In the genomic region with DNA sequence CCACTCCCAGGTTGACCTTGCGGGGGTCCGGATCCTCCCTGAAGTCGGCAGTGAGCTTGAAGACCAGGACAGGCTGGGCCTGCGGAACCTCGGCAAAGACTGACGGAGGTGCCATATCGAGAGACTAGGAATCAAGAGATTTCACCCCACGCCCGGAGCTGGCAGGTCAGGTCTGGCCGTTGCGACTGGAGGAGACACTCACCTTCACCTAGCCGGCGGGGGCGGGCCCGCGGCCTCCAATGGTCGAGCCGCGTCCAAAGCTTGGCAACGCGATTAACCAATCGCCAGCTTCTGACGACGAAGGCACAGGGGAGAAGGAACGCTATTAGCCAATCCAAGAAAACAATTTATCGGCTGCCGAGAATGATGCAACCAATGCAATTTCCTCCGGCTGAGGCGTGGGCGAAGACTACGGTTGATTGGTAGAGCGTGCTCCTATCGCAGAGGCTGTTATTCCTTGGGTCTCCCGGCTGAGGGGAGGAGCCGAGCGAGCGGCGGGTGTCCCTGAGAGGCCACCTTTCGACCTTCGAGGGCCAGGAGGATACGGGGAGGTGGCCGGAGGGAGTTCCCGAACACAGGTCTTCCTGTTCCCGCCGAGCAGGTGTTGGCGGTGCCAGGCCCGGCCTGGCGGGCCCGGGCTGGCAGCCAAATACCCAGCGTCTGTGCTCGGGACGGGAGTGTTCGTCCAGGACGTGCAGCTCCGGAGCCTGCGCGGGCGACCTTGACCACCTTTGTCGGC, we compare ENCODE assay signal across 1 cellular context.
TF ChIP-seq lines count a peak whose summit lies in the region.

TSS of gene GOT1 (minus strand) at position 174 of the 739 bp plus-strand sequence. CDS start at position 115, 59 bp downstream.

TF ChIP-seq in K562, 482 proteins besides CTCF, POLR2A, EP300 and RAD21 (continued from another document and continues in another):
- peak in 1 of 2 experiments; percentile 1 for TF ChIP-seq AFF1 (IDR thresholded peaks at IDR 0.05; ENCODE audit: low read depth in 1 of 2, partially characterized antibody in 2 of 2)
- TF ChIP-seq ATF1 (CRISPR knock-in tag; IDR thresholded peaks at IDR 0.05): no peak
- TF ChIP-seq ATF1 (tag; IDR thresholded peaks at IDR 0.05): peak; percentile 95
- peak; percentile 82 for TF ChIP-seq MYBL2 (IDR thresholded peaks at IDR 0.05; ENCODE audit: low read depth)
- no peak for TF ChIP-seq MYBL2 (CRISPR knock-in tag; IDR thresholded peaks at IDR 0.05; ENCODE audit: borderline replicate concordance)
- TF ChIP-seq SMAD3 (CRISPR knock-in tag; conservative IDR thresholded peaks at IDR 0.05): no peak
- no peak for TF ChIP-seq HMG20A (CRISPR knock-in tag; conservative IDR thresholded peaks at IDR 0.05)
- TF ChIP-seq ZNF316 (IDR thresholded peaks at IDR 0.05): peak; percentile 88
- TF ChIP-seq SMARCA4 (IDR thresholded peaks at IDR 0.05): no peak
- TF ChIP-seq, protein P1, sequence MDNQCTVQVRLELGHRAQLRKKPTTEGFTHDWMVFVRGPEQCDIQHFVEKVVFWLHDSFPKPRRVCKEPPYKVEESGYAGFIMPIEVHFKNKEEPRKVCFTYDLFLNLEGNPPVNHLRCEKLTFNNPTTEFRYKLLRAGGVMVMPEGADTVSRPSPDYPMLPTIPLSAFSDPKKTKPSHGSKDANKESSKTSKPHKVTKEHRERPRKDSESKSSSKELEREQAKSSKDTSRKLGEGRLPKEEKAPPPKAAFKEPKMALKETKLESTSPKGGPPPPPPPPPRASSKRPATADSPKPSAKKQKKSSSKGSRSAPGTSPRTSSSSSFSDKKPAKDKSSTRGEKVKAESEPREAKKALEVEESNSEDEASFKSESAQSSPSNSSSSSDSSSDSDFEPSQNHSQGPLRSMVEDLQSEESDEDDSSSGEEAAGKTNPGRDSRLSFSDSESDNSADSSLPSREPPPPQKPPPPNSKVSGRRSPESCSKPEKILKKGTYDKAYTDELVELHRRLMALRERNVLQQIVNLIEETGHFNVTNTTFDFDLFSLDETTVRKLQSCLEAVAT (IDR thresholded peaks at IDR 0.05): 0 out of 4 replicates have a peak, but pooled peaks of 1 of the 2 experiments have one; percentile 18
- no peak for TF ChIP-seq ZNF764 (CRISPR knock-in tag; IDR thresholded peaks at IDR 0.05; ENCODE audit: low read depth)
- peak; percentile 84; the same call in 1 of the 2 replicates for TF ChIP-seq GTF2E2 (tag; IDR thresholded peaks at IDR 0.05)
- TF ChIP-seq CHCHD3 (CRISPR knock-in tag; IDR thresholded peaks at IDR 0.05): no peak
- TF ChIP-seq YBX1 (IDR thresholded peaks at IDR 0.05): no peak
- TF ChIP-seq TAF7 (tag; IDR thresholded peaks at IDR 0.05): peak; percentile 92
- peak; percentile 98 for TF ChIP-seq ESRRA (IDR thresholded peaks at IDR 0.05; ENCODE audit: borderline replicate concordance, low read depth)
- no peak for TF ChIP-seq SIRT6 (IDR thresholded peaks at IDR 0.05; ENCODE audit: low read depth, low read length)
- TF ChIP-seq, protein P2, sequence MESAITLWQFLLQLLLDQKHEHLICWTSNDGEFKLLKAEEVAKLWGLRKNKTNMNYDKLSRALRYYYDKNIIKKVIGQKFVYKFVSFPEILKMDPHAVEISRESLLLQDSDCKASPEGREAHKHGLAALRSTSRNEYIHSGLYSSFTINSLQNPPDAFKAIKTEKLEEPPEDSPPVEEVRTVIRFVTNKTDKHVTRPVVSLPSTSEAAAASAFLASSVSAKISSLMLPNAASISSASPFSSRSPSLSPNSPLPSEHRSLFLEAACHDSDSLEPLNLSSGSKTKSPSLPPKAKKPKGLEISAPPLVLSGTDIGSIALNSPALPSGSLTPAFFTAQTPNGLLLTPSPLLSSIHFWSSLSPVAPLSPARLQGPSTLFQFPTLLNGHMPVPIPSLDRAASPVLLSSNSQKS (CRISPR knock-in tag; IDR thresholded peaks at IDR 0.05): no peak
- TF ChIP-seq ETS1 (conservative IDR thresholded peaks at IDR 0.05; ENCODE audit: control insufficient read depth, low read depth, low read length): no peak
- peak; percentile 99 for TF ChIP-seq RBFOX2 (IDR thresholded peaks at IDR 0.05; ENCODE audit: low read depth, low read length)
- no peak for TF ChIP-seq ZNF408 (CRISPR knock-in tag; IDR thresholded peaks at IDR 0.05; ENCODE audit: low read depth)
- TF ChIP-seq GABPA (tag; conservative IDR thresholded peaks at IDR 0.05; ENCODE audit: low read depth): 0 out of 2 replicates have a peak, but pooled peaks have one; percentile 35
- peak; percentile 70 for TF ChIP-seq SP2 (IDR thresholded peaks at IDR 0.05; ENCODE audit: extremely low read depth, low read depth, low read length, poor library complexity, severe bottlenecking)
- TF ChIP-seq ZBTB12 (CRISPR knock-in tag; IDR thresholded peaks at IDR 0.05): 0 out of 2 replicates have a peak, but pooled peaks have one; percentile 59
- peak in 2 of 3 experiments; percentile 19 to 21 for TF ChIP-seq YY1 (IDR thresholded peaks at IDR 0.05; ENCODE audit: borderline replicate concordance in 1 of 3, control insufficient read depth in 1 of 3, extremely low read depth in 1 of 3, insufficient read depth in 3 of 3, insufficient read length in 1 of 3, insufficient replicate concordance in 2 of 3, low read depth in 1 of 3, low read length in 2 of 3)
- no peak for TF ChIP-seq ETV1 (tag; conservative IDR thresholded peaks at IDR 0.05; ENCODE audit: low read depth)
- no peak for TF ChIP-seq ZNF79 (CRISPR knock-in tag; IDR thresholded peaks at IDR 0.05; ENCODE audit: low read depth)
- TF ChIP-seq ETV6 (IDR thresholded peaks at IDR 0.05; ENCODE audit: borderline replicate concordance in 1 of 2, low read depth in 2 of 2, low read length in 1 of 2): no peak
- TF ChIP-seq ETV6 (CRISPR knock-in tag; IDR thresholded peaks at IDR 0.05; ENCODE audit: borderline replicate concordance): no peak
- TF ChIP-seq, protein P3, sequence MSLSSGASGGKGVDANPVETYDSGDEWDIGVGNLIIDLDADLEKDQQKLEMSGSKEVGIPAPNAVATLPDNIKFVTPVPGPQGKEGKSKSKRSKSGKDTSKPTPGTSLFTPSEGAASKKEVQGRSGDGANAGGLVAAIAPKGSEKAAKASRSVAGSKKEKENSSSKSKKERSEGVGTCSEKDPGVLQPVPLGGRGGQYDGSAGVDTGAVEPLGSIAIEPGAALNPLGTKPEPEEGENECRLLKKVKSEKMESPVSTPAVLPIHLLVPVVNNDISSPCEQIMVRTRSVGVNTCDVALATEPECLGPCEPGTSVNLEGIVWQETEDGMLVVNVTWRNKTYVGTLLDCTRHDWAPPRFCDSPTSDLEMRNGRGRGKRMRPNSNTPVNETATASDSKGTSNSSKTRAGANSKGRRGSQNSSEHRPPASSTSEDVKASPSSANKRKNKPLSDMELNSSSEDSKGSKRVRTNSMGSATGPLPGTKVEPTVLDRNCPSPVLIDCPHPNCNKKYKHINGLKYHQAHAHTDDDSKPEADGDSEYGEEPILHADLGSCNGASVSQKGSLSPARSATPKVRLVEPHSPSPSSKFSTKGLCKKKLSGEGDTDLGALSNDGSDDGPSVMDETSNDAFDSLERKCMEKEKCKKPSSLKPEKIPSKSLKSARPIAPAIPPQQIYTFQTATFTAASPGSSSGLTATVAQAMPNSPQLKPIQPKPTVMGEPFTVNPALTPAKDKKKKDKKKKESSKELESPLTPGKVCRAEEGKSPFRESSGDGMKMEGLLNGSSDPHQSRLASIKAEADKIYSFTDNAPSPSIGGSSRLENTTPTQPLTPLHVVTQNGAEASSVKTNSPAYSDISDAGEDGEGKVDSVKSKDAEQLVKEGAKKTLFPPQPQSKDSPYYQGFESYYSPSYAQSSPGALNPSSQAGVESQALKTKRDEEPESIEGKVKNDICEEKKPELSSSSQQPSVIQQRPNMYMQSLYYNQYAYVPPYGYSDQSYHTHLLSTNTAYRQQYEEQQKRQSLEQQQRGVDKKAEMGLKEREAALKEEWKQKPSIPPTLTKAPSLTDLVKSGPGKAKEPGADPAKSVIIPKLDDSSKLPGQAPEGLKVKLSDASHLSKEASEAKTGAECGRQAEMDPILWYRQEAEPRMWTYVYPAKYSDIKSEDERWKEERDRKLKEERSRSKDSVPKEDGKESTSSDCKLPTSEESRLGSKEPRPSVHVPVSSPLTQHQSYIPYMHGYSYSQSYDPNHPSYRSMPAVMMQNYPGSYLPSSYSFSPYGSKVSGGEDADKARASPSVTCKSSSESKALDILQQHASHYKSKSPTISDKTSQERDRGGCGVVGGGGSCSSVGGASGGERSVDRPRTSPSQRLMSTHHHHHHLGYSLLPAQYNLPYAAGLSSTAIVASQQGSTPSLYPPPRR (CRISPR knock-in tag; IDR thresholded peaks at IDR 0.05; ENCODE audit: borderline replicate concordance): no peak
- peak; percentile 97 for TF ChIP-seq MBD2 (IDR thresholded peaks at IDR 0.05; ENCODE audit: borderline replicate concordance, low read depth)
- TF ChIP-seq L3MBTL2 (IDR thresholded peaks at IDR 0.05): peak; percentile 84; the same call in 1 of the 2 replicates
- peak; percentile 81 for TF ChIP-seq MYC (IDR thresholded peaks at IDR 0.05; ENCODE audit: low read depth, low read length)
- TF ChIP-seq MYC (CRISPR knock-in tag; IDR thresholded peaks at IDR 0.05; ENCODE audit: borderline replicate concordance, low read depth): no peak
- TF ChIP-seq, protein P4, sequence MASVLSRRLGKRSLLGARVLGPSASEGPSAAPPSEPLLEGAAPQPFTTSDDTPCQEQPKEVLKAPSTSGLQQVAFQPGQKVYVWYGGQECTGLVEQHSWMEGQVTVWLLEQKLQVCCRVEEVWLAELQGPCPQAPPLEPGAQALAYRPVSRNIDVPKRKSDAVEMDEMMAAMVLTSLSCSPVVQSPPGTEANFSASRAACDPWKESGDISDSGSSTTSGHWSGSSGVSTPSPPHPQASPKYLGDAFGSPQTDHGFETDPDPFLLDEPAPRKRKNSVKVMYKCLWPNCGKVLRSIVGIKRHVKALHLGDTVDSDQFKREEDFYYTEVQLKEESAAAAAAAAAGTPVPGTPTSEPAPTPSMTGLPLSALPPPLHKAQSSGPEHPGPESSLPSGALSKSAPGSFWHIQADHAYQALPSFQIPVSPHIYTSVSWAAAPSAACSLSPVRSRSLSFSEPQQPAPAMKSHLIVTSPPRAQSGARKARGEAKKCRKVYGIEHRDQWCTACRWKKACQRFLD (CRISPR knock-in tag; IDR thresholded peaks at IDR 0.05): 0 out of 2 replicates have a peak, but pooled peaks have one; percentile 47
- no peak for TF ChIP-seq NCOA6 (IDR thresholded peaks at IDR 0.05)
- no peak for TF ChIP-seq GABPB2 (CRISPR knock-in tag; conservative IDR thresholded peaks at IDR 0.05)
- TF ChIP-seq FOXM1 (IDR thresholded peaks at IDR 0.05; ENCODE audit: low read depth): peak; percentile 86
- no peak; the same call in 1 of the 2 replicates for TF ChIP-seq FOXM1 (CRISPR knock-in tag; IDR thresholded peaks at IDR 0.05; ENCODE audit: low read depth)
- peak; percentile 98 for TF ChIP-seq NFYB (IDR thresholded peaks at IDR 0.05; ENCODE audit: extremely low read depth, insufficient read length)
- TF ChIP-seq BHLHE40 (IDR thresholded peaks at IDR 0.05; ENCODE audit: low read length): peak; percentile 18; the same call in 1 of the 2 replicates
